Comparison of ENCODE assay signal across 19 cellular contexts in genomic region chr3:193335031-193335430, GRCh38. TPM values are rescaled to one million over a fixed set of nuclear protein-coding genes. Genes with fewer than 3 reads are reported as not detected.
DNase-seq lines count a peak whose midpoint lies in the region; ATAC-seq and TF ChIP-seq lines count a peak whose summit lies in the region.
"Had no signal": no experiment of that assay in that cellular context is flagged by ENCODE, and none has a peak within 500 bp of the region (broad histone marks: within the 10 kb centered on the region; RNA-seq: fewer than 3 reads in every experiment).

No MANE protein-coding gene starts in this region.

- no peak for TF ChIP-seq POLR2A in spleen (IDR thresholded peaks at IDR 0.05)

- DNase-seq in A172 (ENCODE audit: low spot score) (peak; percentile 63), M059J (ENCODE audit: low read depth) (peak; percentile 75), SW480 (ENCODE audit: low spot score) (peak; percentile 37), kidney tubule cell (ENCODE audit: low spot score) (peak; percentile 34), spleen (no peak), AML-193 (lab: John Stamatoyannopoulos, UW) (no peak)
- DNase-seq: Caco-2; CD4-positive, alpha-beta T cell; EL; GOT3; KBM-7; NCI-H187; NCI-H345; NCI-H526; Right ventricle myocardium superior had no signal

- H3K27me3 ChIP-seq in spleen (replicated peaks in 1 of 7), result no peaks in the 10 kb centered on the region

- H3K36me3 ChIP-seq in spleen, result no peaks in the 10 kb centered on the region

- H3K4me1 ChIP-seq in spleen, result no peaks in the 10 kb centered on the region
- H3K4me1 ChIP-seq: Caco-2 had no signal

- ATAC-seq in GM21447 (IDR thresholded peaks at IDR 0.05; ENCODE audit: unreplicated experiment), result no peak
- ATAC-seq: HepG2 had no signal

- no peak for TF ChIP-seq CTCF in spleen (IDR thresholded peaks at IDR 0.05 in 8 of 11, conservative IDR thresholded peaks at IDR 0.05 in 3 of 11)

- peaks cover 0 to 4% (median 0%) of the 10 kb centered on the region in 8 donors for H3K9me3 ChIP-seq in spleen
- H3K9me3 ChIP-seq: Caco-2 had no signal

- intact Hi-C loops in spleen (cut with DNase I; ENCODE audit: low total_unique reads), result no loop called here

- no peak overlapping the region for H3K4me3 ChIP-seq in spleen
- H3K4me3 ChIP-seq: SK-N-MC had no signal

- no peak overlapping the region for H3K27ac ChIP-seq in spleen
- H3K27ac ChIP-seq: SK-N-MC had no signal

- 76 to 96% (median 88%) methylated on average over 1 of the region's 1 CpG for WGBS in spleen, 5 donors

RNA-seq across cellular contexts. Expression of gene ATP13A5, which starts 43.5 kb away (rescaled TPM):
- not detected in 2 replicates for total RNA-seq in A172 (2014; rRNA removed; shearing (Covaris generic))
- not detected in 2 replicates for total RNA-seq in M059J (2014; rRNA removed; shearing (Covaris generic))
- total RNA-seq in spleen, result not detected
- polyA plus RNA-seq in spleen, result under 1 TPM in 1 of 3 donors, not detected in 2; 0.13 TPM
- total RNA-seq: Caco-2; CD4-positive, alpha-beta T cell; HepG2; Right ventricle myocardium superior had no signal
- polyA plus RNA-seq: BJ, HepG2 had no signal

Comparison
In these comparisons a context has a peak if more than half of its experiments do, and no peak if none do; other contexts are left out.
1. DNase-seq: peak in A172 (single experiment), M059J (single experiment), SW480 (single experiment) and kidney tubule cell (single experiment); none in spleen (single experiment) and AML-193 (0 of 2).